Comparison of ENCODE assay signal across 22 cellular contexts in the genomic region with DNA sequence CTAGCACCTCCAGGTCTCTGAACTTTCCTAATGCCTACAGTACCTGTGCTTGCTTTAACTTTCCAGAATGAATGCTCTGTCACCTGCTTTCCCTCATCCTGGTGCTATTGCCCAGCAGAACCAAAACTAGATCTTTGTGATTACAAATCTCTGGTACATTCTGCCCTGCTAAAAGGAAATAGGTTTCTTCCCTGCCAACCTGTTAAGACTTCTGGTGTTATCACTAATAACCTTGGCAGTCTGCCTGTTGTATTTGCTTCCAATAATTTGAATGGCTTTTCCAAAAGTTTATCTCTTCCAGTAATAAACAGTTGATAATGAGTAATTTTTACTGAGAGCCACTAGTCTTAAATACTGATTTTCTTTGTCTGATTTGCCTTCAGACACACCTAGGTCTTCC. TPM values are rescaled to one million over a fixed set of nuclear protein-coding genes. Genes with fewer than 3 reads are reported as not detected.
"Had no signal": no experiment of that assay in that cellular context is flagged by ENCODE, and none has a peak within 500 bp of the region (broad histone marks: within the 10 kb centered on the region; RNA-seq: fewer than 3 reads in every experiment).

No MANE protein-coding gene starts in this region.

- FAIRE-seq: keratinocyte had no signal

- H3K27ac Mint-ChIP-seq: activated CD4-positive, alpha-beta memory T cell treated with anti-CD3 and anti-CD28 coated beads for 36 hours; activated CD4-positive, alpha-beta T cell treated with anti-CD3 and anti-CD28 coated beads for 36 hours; activated T-cell treated with anti-CD3 and anti-CD28 coated beads, Interleukin-2, amount 50 U/mL, for 24 hours; nephron progenitor cell; progenitor cell of endocrine pancreas; T-helper 1 cell treated with Interleukin-12 subunit alpha and Interleukin-12 subunit beta and Interleukin-4 antibody, amounts not matched to agents 30 μg/mL and 1 μg/mL, for 36 hours had no signal

- H3K9me3 Mint-ChIP-seq: activated CD4-positive, alpha-beta memory T cell treated with anti-CD3 and anti-CD28 coated beads for 36 hours; activated T-cell treated with anti-CD3 and anti-CD28 coated beads, Interleukin-2, amount 50 U/mL, for 24 hours; nephron progenitor cell; T-helper 1 cell treated with Interleukin-12 subunit alpha and Interleukin-12 subunit beta and Interleukin-4 antibody, amounts not matched to agents 30 μg/mL and 1 μg/mL, for 36 hours had no signal

- H3K27me3 Mint-ChIP-seq: activated CD4-positive, alpha-beta memory T cell treated with anti-CD3 and anti-CD28 coated beads for 36 hours; activated CD4-positive, alpha-beta T cell treated with anti-CD3 and anti-CD28 coated beads for 36 hours; activated T-cell treated with anti-CD3 and anti-CD28 coated beads, Interleukin-2, amount 50 U/mL, for 24 hours; progenitor cell of endocrine pancreas had no signal

- H3K27ac ChIP-seq: colonic mucosa, left lung, vagina had no signal

- H3K27me3 ChIP-seq: colonic mucosa, left lung, tibial nerve, vagina had no signal

- H3K4me1 ChIP-seq: colonic mucosa, left lung had no signal

- DNase-seq: activated CD4-positive, alpha-beta memory T cell treated with anti-CD3 and anti-CD28 coated beads for 36 hours; activated CD4-positive, alpha-beta T cell treated with anti-CD3 and anti-CD28 coated beads for 36 hours; activated effector memory CD4-positive, alpha-beta T cell treated with anti-CD3 and anti-CD28 coated beads, Interleukin-2, amount 50 U/mL, for 16 hours; activated T-cell treated with anti-CD3 and anti-CD28 coated beads, Interleukin-2, amount 50 U/mL, for 24 hours; colonic mucosa; hippocampal formation; left lung; mesenchymal stem cell; nephron progenitor cell; occipital lobe; right cardiac atrium; stimulated activated CD4-positive, alpha-beta T cell treated with anti-CD3 and anti-CD28 coated beads, Interleukin-4, amount 100 ng/mL, for 24 hours; stimulated activated naive CD4-positive, alpha-beta T cell treated with Interleukin-2 at 50 U/mL for 16 hours; substantia nigra had no signal

- H3K4me3 ChIP-seq: colonic mucosa, left lung, skin epidermis, tibial nerve, vagina had no signal

- ATAC-seq: activated CD4-positive, alpha-beta T cell treated with anti-CD3 and anti-CD28 coated beads for 36 hours; esophagus mucosa; left lung had no signal

- H3K4me3 Mint-ChIP-seq: activated CD4-positive, alpha-beta memory T cell treated with anti-CD3 and anti-CD28 coated beads for 36 hours; activated CD4-positive, alpha-beta T cell treated with anti-CD3 and anti-CD28 coated beads for 36 hours; activated T-cell treated with anti-CD3 and anti-CD28 coated beads, Interleukin-2, amount 50 U/mL, for 24 hours; nephron progenitor cell; T-helper 1 cell treated with Interleukin-12 subunit alpha and Interleukin-12 subunit beta and Interleukin-4 antibody, amounts not matched to agents 30 μg/mL and 1 μg/mL, for 36 hours had no signal

- H3K9me3 ChIP-seq: colonic mucosa, left lung, tibial nerve, vagina had no signal

RNA-seq across cellular contexts. Expression of a gene that starts 15.4 kb away (rescaled TPM):
- total RNA-seq: activated CD4-positive, alpha-beta memory T cell treated with anti-CD3 and anti-CD28 coated beads for 36 hours; activated CD4-positive, alpha-beta T cell treated with anti-CD3 and anti-CD28 coated beads for 36 hours; colonic mucosa; esophagus mucosa; glomerular endothelial cell; left lung; occipital lobe; progenitor cell of endocrine pancreas; right cardiac atrium; tibial nerve; vagina had no signal
- polyA plus RNA-seq: keratinocyte, right cardiac atrium had no signal
